In the genomic region with DNA sequence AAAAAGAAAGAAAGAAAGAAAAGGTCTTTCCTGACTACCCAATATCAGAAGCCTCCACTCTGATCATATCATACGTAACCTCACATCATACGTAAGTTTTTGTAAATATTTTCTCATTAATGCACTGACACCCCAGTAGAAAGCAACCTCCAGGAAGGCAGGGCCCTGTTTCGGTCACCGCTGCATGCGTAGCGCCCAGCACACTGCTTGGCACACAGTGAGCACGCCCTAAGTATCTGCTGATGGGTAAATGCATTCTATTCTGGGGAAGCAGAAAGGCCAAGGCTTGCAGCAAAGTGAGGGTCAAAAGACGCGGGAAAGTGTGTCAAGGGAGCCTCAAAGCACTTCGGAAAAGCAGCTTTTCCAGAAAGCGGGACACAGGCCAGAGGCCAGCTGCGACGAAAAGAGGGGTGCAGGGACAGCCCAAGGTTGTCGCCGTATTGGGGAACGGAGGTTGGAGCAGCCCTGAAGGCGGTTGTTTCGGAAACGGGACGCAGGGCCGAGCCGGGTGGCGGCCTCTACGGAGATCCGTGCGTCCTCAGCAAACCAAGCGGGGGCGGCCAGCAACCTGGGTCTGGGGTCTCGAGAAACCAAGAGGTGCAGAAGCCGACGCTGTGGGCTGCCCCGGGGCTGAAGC, we compare ENCODE assay signal across 9 cellular contexts. TPM values are rescaled to one million over a fixed set of nuclear protein-coding genes. Genes with fewer than 3 reads are reported as not detected.
DNase-seq lines count a peak whose midpoint lies in the region; ATAC-seq and TF ChIP-seq lines count a peak whose summit lies in the region.
"Had no signal": no experiment of that assay in that cellular context is flagged by ENCODE, and none has a peak within 500 bp of the region (broad histone marks: within the 10 kb centered on the region; RNA-seq: fewer than 3 reads in every experiment).

No MANE protein-coding gene starts in this region.

- H3K36me3 ChIP-seq in PC-3 (ENCODE audit: low read depth, low read length) = peaks cover 11% of the 10 kb centered on the region
- H3K36me3 ChIP-seq in ovary = no peaks in the 10 kb centered on the region

- POLR2A ChIA-PET in PC-3 (lab: Charles Lee; ENCODE audit: unreplicated experiment) = no interaction called here

- H3K27ac ChIP-seq in PC-3 (ENCODE audit: low read length) (peak overlapping the region; percentile 71), epithelial cell of prostate (peak overlapping the region; percentile 83), ovary (peak overlapping the region in 1 of 2 donors; percentile 82)

- no peaks in the 10 kb centered on the region for H3F3A ChIP-seq in PC-3 (ENCODE audit: low read length, unreplicated experiment)

- no peak for TF ChIP-seq CTCF in PC-3 (conservative IDR thresholded peaks at IDR 0.05; ENCODE audit: low read depth, low read length)
- TF ChIP-seq CTCF in ovary (IDR thresholded peaks at IDR 0.05) = no peak

- 2 to 5% (median 2%) methylated on average over 31 to 32 of the region's 32 CpGs for WGBS in ovary, 3 donors

- TF ChIP-seq EP300 in ovary (IDR thresholded peaks at IDR 0.05) = no peak

- ATAC-seq in PC-3 (0 out of 2 replicates have a peak, but pooled peaks have one; percentile 2), GM18909 (IDR thresholded peaks at IDR 0.05; ENCODE audit: poor library complexity, unreplicated experiment) (no peak), HG03039 (IDR thresholded peaks at IDR 0.05; ENCODE audit: unreplicated experiment) (no peak)

- no peaks in the 10 kb centered on the region for H3K9me3 ChIP-seq in PC-3 (ENCODE audit: low read length)
- no peaks in the 10 kb centered on the region for H3K9me3 ChIP-seq in ovary

- H3K27me3 ChIP-seq in PC-3 (ENCODE audit: low read length) = no peaks in the 10 kb centered on the region
- H3K27me3 ChIP-seq in ovary = no peaks in the 10 kb centered on the region

- CTCF ChIA-PET in PC-3 (lab: Charles Lee) = no interaction called here

- H3K4me2 ChIP-seq in PC-3 (ENCODE audit: low read length) = peak overlapping the region; percentile 91

- peaks cover 81% of the 10 kb centered on the region for H3K79me2 ChIP-seq in PC-3 (ENCODE audit: low read length)

- H3K9me2 ChIP-seq in PC-3 (replicated peaks; ENCODE audit: low read length) = no peaks in the 10 kb centered on the region

- H3K9ac ChIP-seq in PC-3 (ENCODE audit: low read length) = peak overlapping the region; percentile 98

- H2AFZ ChIP-seq in PC-3 (ENCODE audit: low read length) = peak overlapping the region; percentile 95

- no peaks in the 10 kb centered on the region for H4K20me1 ChIP-seq in PC-3 (ENCODE audit: low read length)

- TF ChIP-seq POLR2A in ovary (IDR thresholded peaks at IDR 0.05) = no peak

- H3K4me3 ChIP-seq in PC-3 (ENCODE audit: low read length) = peak overlapping the region; percentile 96
- H3K4me3 ChIP-seq in ovary = peak overlapping the region; percentile 66

- H3K4me1 ChIP-seq in PC-3 (ENCODE audit: insufficient read depth, low read length) (peaks cover 14% of the 10 kb centered on the region), ovary (ENCODE audit: insufficient read depth) (peaks cover 14% of the 10 kb centered on the region)

- intact Hi-C loops in PC-3 (cut with micrococcal nuclease) (no loop called here), ovary (cut with DNase I) (no loop called here)

- DNase-seq in activated CD4-positive, alpha-beta T cell treated with anti-CD3 and anti-CD28 coated beads for 48 hours = peak; percentile 18
- DNase-seq in activated CD4-positive, alpha-beta T cell treated with anti-CD3 and anti-CD28 coated beads, Interleukin-2, amount 50 U/mL, for 48 hours = no peak
- no peak for DNase-seq in PC-3
- DNase-seq in epithelial cell of prostate (ENCODE audit: low read depth, low spot score) = no peak
- peak in 2 of 5 donors; percentile 18 to 31 for DNase-seq in ovary
- DNase-seq in DMS 273 (lab: John Stamatoyannopoulos, UW; ENCODE audit: unreplicated experiment) = no peak

- BruUV-seq in PC-3 (replicated peaks; lab: Mats Ljungman, UMichigan) = TSS peak; percentile 62

RNA-seq across cellular contexts. Expression of a gene that starts 0.5 kb away (rescaled TPM):
- total RNA-seq in PC-3 (2014; rRNA removed) (42.1 and 44.0 TPM in 2 replicates), ovary (10 to 100 TPM; 14.7 to 42.9 (median 37.3) TPM)
- 10 to 100 TPM; 27.6 to 29.0 TPM for polyA plus RNA-seq in ovary

RNA-seq across cellular contexts. Expression of a gene that starts 0.8 kb away (rescaled TPM):
- total RNA-seq in PC-3 (2014; rRNA removed) = 32.6 and 44.2 TPM in 2 replicates
- 10 to 100 TPM; 48.3 to 77.0 (median 61.7) TPM for total RNA-seq in ovary
- polyA plus RNA-seq in ovary = 10 to 100 TPM; 12.4 to 33.2 TPM

RNA-seq across cellular contexts. Expression of a gene that starts 46.7 kb away (rescaled TPM):
- total RNA-seq in PC-3 (2014; rRNA removed) = not detected in 2 replicates
- total RNA-seq in ovary = 1 to 10 TPM in 1 of 7 donors, under 1 TPM in 2, not detected in 4; 0.25 to 3.7 (median 0.31) TPM
- under 1 TPM in 1 of 2 donors, not detected in 1; 0.19 TPM for polyA plus RNA-seq in ovary
- total RNA-seq: dermis microvascular lymphatic vessel endothelial cell had no signal
